In the genomic region with DNA sequence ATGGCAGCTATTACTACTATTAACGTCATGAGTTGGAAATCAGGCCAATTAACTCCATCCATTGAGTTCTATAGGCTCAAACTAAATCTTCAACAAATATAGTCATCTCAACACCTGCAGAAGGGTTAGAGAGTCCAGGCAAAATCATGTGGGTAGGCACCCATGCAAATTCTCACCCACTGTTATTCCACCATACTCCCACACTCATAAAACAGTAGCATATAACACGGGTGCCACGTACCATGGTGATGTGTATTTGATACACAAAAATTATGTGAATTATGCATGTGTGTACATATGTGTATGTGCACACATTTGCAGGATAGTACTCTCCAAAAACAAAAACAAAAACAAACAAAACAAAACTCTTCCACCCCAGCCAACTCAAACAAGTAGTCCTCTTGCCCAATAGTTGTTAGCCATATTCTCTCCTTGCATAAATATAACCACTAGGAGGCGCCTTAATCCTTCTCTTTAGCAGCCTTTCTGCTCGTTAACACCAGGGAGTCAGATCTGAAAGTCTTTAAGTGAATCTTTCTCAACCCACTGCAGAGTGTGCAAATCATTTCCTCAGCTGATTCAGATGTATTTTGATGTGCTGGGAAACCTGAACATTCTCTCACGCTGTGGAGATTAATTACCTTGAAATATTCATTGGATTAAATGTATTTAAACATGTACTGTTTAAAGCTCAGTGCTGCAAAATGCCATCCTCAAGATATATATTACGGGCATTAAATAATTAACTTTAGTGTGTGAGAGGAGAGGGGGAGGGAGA, we compare ENCODE assay signal across 8 cellular contexts. TPM values are rescaled to one million over a fixed set of nuclear protein-coding genes. Genes with fewer than 3 reads are reported as not detected.
DNase-seq lines count a peak whose midpoint lies in the region; ATAC-seq and TF ChIP-seq lines count a peak whose summit lies in the region.

No MANE protein-coding gene starts in this region.

- TF ChIP-seq CTCF in HFF-Myc (IDR thresholded peaks at IDR 0.05; ENCODE audit: low read depth, low read length, missing control alignments) (peak; percentile 68), endothelial cell (IDR thresholded peaks at IDR 0.05; ENCODE audit: unreplicated experiment) (peak; percentile 80)

- POLR2A ChIA-PET in activated naive CD8-positive, alpha-beta T cell treated with anti-CD3 and anti-CD28 coated beads, Interleukin-2, amount 10 ng/mL, durations not matched to agents 7 days and 5 days (lab: Charles Lee): no interaction called here

- no peaks in the 10 kb centered on the region for H3K9me3 Mint-ChIP-seq in activated naive CD8-positive, alpha-beta T cell treated with anti-CD3 and anti-CD28 coated beads, Interleukin-2, amount 10 ng/mL, durations not matched to agents 7 days and 5 days
- H3K9me3 Mint-ChIP-seq in activated naive CD8-positive, alpha-beta T cell treated with anti-CD3 and anti-CD28 coated beads for 36 hours: peaks cover 1% of the 10 kb centered on the region
- H3K9me3 Mint-ChIP-seq in endothelial cell (ENCODE audit: unreplicated experiment): no peaks in the 10 kb centered on the region

- H3K4me1 Mint-ChIP-seq in activated naive CD8-positive, alpha-beta T cell treated with anti-CD3 and anti-CD28 coated beads, Interleukin-2, amount 10 ng/mL, durations not matched to agents 7 days and 5 days: no peaks in the 10 kb centered on the region
- H3K4me1 Mint-ChIP-seq in activated naive CD8-positive, alpha-beta T cell treated with anti-CD3 and anti-CD28 coated beads for 36 hours: peaks cover 2% of the 10 kb centered on the region
- peaks cover 14% of the 10 kb centered on the region for H3K4me1 Mint-ChIP-seq in endothelial cell (ENCODE audit: unreplicated experiment)

- H3K36me3 Mint-ChIP-seq in activated naive CD8-positive, alpha-beta T cell treated with anti-CD3 and anti-CD28 coated beads, Interleukin-2, amount 10 ng/mL, durations not matched to agents 7 days and 5 days: no peaks in the 10 kb centered on the region
- peaks cover 2% of the 10 kb centered on the region for H3K36me3 Mint-ChIP-seq in activated naive CD8-positive, alpha-beta T cell treated with anti-CD3 and anti-CD28 coated beads for 36 hours
- H3K36me3 Mint-ChIP-seq in endothelial cell (ENCODE audit: low read depth, unreplicated experiment): no peaks in the 10 kb centered on the region

- H3K4me3 ChIP-seq in HFF-Myc (replicated peaks; ENCODE audit: low read depth, low read length): no peak overlapping the region

- no peak overlapping the region for H3K4me3 Mint-ChIP-seq in activated naive CD8-positive, alpha-beta T cell treated with anti-CD3 and anti-CD28 coated beads, Interleukin-2, amount 10 ng/mL, durations not matched to agents 7 days and 5 days
- no peak overlapping the region for H3K4me3 Mint-ChIP-seq in activated naive CD8-positive, alpha-beta T cell treated with anti-CD3 and anti-CD28 coated beads for 36 hours
- no peak overlapping the region for H3K4me3 Mint-ChIP-seq in endothelial cell (ENCODE audit: unreplicated experiment)

- no peaks in the 10 kb centered on the region for H3K27me3 Mint-ChIP-seq in activated naive CD8-positive, alpha-beta T cell treated with anti-CD3 and anti-CD28 coated beads, Interleukin-2, amount 10 ng/mL, durations not matched to agents 7 days and 5 days
- H3K27me3 Mint-ChIP-seq in activated naive CD8-positive, alpha-beta T cell treated with anti-CD3 and anti-CD28 coated beads for 36 hours: no peaks in the 10 kb centered on the region
- peaks cover 1% of the 10 kb centered on the region for H3K27me3 Mint-ChIP-seq in endothelial cell (ENCODE audit: unreplicated experiment)

- peak; percentile 33 for ATAC-seq in activated naive CD8-positive, alpha-beta T cell treated with anti-CD3 and anti-CD28 coated beads, Interleukin-2, amount 10 ng/mL, durations not matched to agents 7 days and 5 days (ENCODE audit: low read depth)

- DNase-seq in activated naive CD8-positive, alpha-beta T cell treated with anti-CD3 and anti-CD28 coated beads, Interleukin-2, amount 10 ng/mL, durations not matched to agents 7 days and 5 days: no peak
- DNase-seq in activated naive CD8-positive, alpha-beta T cell treated with anti-CD3 and anti-CD28 coated beads for 36 hours: no peak
- DNase-seq in HFF-Myc (ENCODE audit: extremely low read depth, low read depth) (peak; percentile 51), NCI-H1092 treated with DMSO at 0.1 percent for 48 hours (lab: John Stamatoyannopoulos, UW) (peak; percentile 91), SHP77 (lab: John Stamatoyannopoulos, UW) (peak; percentile 60 to 65), endothelial cell (ENCODE audit: low spot score) (peak; percentile 48), midbrain (lab: John Stamatoyannopoulos, UW) (peak; percentile 89), NK-92 (lab: John Stamatoyannopoulos, UW; ENCODE audit: unreplicated experiment) (no peak)

- no peak overlapping the region for H3K27ac Mint-ChIP-seq in activated naive CD8-positive, alpha-beta T cell treated with anti-CD3 and anti-CD28 coated beads, Interleukin-2, amount 10 ng/mL, durations not matched to agents 7 days and 5 days
- H3K27ac Mint-ChIP-seq in activated naive CD8-positive, alpha-beta T cell treated with anti-CD3 and anti-CD28 coated beads for 36 hours: no peak overlapping the region
- no peak overlapping the region for H3K27ac Mint-ChIP-seq in endothelial cell (ENCODE audit: unreplicated experiment)

RNA-seq across cellular contexts. Expression of gene COPB2, which starts 38.0 kb away (rescaled TPM):
- 10 to 100 TPM; 83.0 to 86.9 TPM for total RNA-seq in activated naive CD8-positive, alpha-beta T cell treated with anti-CD3 and anti-CD28 coated beads, Interleukin-2, amount 10 ng/mL, durations not matched to agents 7 days and 5 days
- total RNA-seq in activated naive CD8-positive, alpha-beta T cell treated with anti-CD3 and anti-CD28 coated beads for 36 hours: 10 to 100 TPM; 86.6 to 91.0 TPM
- 140 TPM for total RNA-seq in endothelial cell (ENCODE audit: unreplicated experiment)

RNA-seq across cellular contexts. Expression of gene RBP2, which starts 48.8 kb away (rescaled TPM):
- total RNA-seq in activated naive CD8-positive, alpha-beta T cell treated with anti-CD3 and anti-CD28 coated beads, Interleukin-2, amount 10 ng/mL, durations not matched to agents 7 days and 5 days: not detected
- total RNA-seq in activated naive CD8-positive, alpha-beta T cell treated with anti-CD3 and anti-CD28 coated beads for 36 hours: not detected
- not detected for total RNA-seq in endothelial cell (ENCODE audit: unreplicated experiment)

Comparison
In these comparisons a context has a peak if more than half of its experiments do, and no peak if none do; other contexts are left out.
1. DNase-seq: peak in HFF-Myc (single experiment), NCI-H1092 treated with DMSO at 0.1 percent for 48 hours (single experiment), SHP77 (2 of 2), endothelial cell (single experiment) and midbrain (single experiment); none in activated naive CD8-positive, alpha-beta T cell treated with anti-CD3 and anti-CD28 coated beads, Interleukin-2, amount 10 ng/mL, durations not matched to agents 7 days and 5 days (single experiment), activated naive CD8-positive, alpha-beta T cell treated with anti-CD3 and anti-CD28 coated beads for 36 hours (single experiment) and NK-92 (single experiment).